33 cellular contexts compared by ENCODE assay signal in the genomic region with DNA sequence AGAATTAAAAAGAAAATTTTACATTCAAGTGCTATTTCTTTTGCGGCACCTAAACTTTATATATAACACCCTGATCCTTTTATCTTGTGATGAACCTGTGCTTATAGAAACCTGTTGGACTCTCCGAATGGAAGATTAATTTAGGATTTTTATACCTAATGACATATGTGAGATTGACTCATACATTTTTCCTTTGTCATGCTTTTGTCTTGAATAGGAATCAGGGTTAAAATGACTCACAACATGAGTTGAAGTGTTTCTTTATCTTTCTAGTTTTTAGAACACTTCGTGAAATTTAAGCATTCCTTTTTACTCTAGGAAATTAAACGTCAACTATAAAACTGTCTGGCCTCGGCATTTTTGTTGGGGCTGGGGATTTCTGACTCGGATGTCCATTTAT.
"Had no signal": no experiment of that assay in that cellular context is flagged by ENCODE, and none has a peak within 500 bp of the region (broad histone marks: within the 10 kb centered on the region; RNA-seq: fewer than 3 reads in every experiment).

No MANE protein-coding gene starts in this region.

- H3K4me3 ChIP-seq: PC-9, SJCRH30, SK-N-MC had no signal

- H3K27me3 Mint-ChIP-seq: activated CD4-positive, alpha-beta memory T cell treated with anti-CD3 and anti-CD28 coated beads, Interleukin-2, amount 10 ng/mL, durations not matched to agents 7 days and 5 days; activated CD8-positive, alpha-beta memory T cell treated with anti-CD3 and anti-CD28 coated beads, Interleukin-2, amount 10 ng/mL, durations not matched to agents 7 days and 5 days; activated naive CD8-positive, alpha-beta T cell treated with anti-CD3 and anti-CD28 coated beads for 36 hours had no signal

- H3K27me3 ChIP-seq: SJCRH30 had no signal

- H3K4me3 Mint-ChIP-seq: activated CD4-positive, alpha-beta memory T cell treated with anti-CD3 and anti-CD28 coated beads, Interleukin-2, amount 10 ng/mL, durations not matched to agents 7 days and 5 days; activated CD8-positive, alpha-beta memory T cell treated with anti-CD3 and anti-CD28 coated beads, Interleukin-2, amount 10 ng/mL, durations not matched to agents 7 days and 5 days; activated naive CD8-positive, alpha-beta T cell treated with anti-CD3 and anti-CD28 coated beads for 36 hours; brain had no signal

- H3K27ac ChIP-seq: PC-9, SJCRH30, SK-N-MC, WERI-Rb-1 had no signal

- H3K27ac Mint-ChIP-seq: activated CD4-positive, alpha-beta memory T cell treated with anti-CD3 and anti-CD28 coated beads, Interleukin-2, amount 10 ng/mL, durations not matched to agents 7 days and 5 days; activated CD8-positive, alpha-beta memory T cell treated with anti-CD3 and anti-CD28 coated beads, Interleukin-2, amount 10 ng/mL, durations not matched to agents 7 days and 5 days; activated naive CD8-positive, alpha-beta T cell treated with anti-CD3 and anti-CD28 coated beads for 36 hours; brain had no signal

- ATAC-seq: activated CD8-positive, alpha-beta memory T cell treated with anti-CD3 and anti-CD28 coated beads, Interleukin-2, amount 10 ng/mL, durations not matched to agents 7 days and 5 days had no signal

- H3K4me1 Mint-ChIP-seq: activated CD4-positive, alpha-beta memory T cell treated with anti-CD3 and anti-CD28 coated beads, Interleukin-2, amount 10 ng/mL, durations not matched to agents 7 days and 5 days; activated CD8-positive, alpha-beta memory T cell treated with anti-CD3 and anti-CD28 coated beads, Interleukin-2, amount 10 ng/mL, durations not matched to agents 7 days and 5 days; activated naive CD8-positive, alpha-beta T cell treated with anti-CD3 and anti-CD28 coated beads for 36 hours; brain had no signal

- H3K4me1 ChIP-seq: SJCRH30 had no signal

- H3K9me3 ChIP-seq: SJCRH30 had no signal

- DNase-seq: activated CD4-positive, alpha-beta memory T cell treated with anti-CD3 and anti-CD28 coated beads, Interleukin-2, amount 10 ng/mL, durations not matched to agents 7 days and 5 days; activated CD4-positive, alpha-beta T cell treated with anti-CD3 and anti-CD28 coated beads for 1 hour; activated CD4-positive, alpha-beta T cell treated with anti-CD3 and anti-CD28 coated beads for 48 hours; activated CD4-positive, CD25-positive, alpha-beta regulatory T cell; activated CD8-positive, alpha-beta memory T cell treated with anti-CD3 and anti-CD28 coated beads for 24 hours; activated CD8-positive, alpha-beta memory T cell treated with anti-CD3 and anti-CD28 coated beads, Interleukin-2, amount 10 ng/mL, durations not matched to agents 7 days and 5 days; activated CD8-positive, alpha-beta memory T cell treated with anti-CD3 and anti-CD28 coated beads, Interleukin-2, amount 50 U/mL, for 48 hours; activated effector memory CD4-positive, alpha-beta T cell treated with Interleukin-2 at 50 U/mL for 16 hours; activated naive CD4-positive, alpha-beta T cell; activated naive CD4-positive, alpha-beta T cell treated with anti-CD3 and anti-CD28 coated beads, Interleukin-2, amount 50 U/mL, for 16 hours; activated naive CD8-positive, alpha-beta T cell treated with anti-CD3 and anti-CD28 coated beads for 36 hours; activated T-cell treated with anti-CD3 and anti-CD28 coated beads, Interleukin-2, amount 50 U/mL, for 48 hours; amniotic stem cell; aorta; central memory CD4-positive, alpha-beta T cell; Kasumi-1; KG1; MM.1S; MV-4-11; NCI-H1092; NCI-H1436 treated with DMSO at 0.1 percent for 48 hours; NCI-H1694 treated with DMSO at 0.1 percent for 48 hours; NCI-H2029; NCI-H446 treated with DMSO at 0.1 percent for 48 hours; NCI-H524 treated with DMSO at 0.1 percent for 48 hours; PC-9; SHP77; SJCRH30; T1000; WERI-Rb-1 had no signal

- H3K36me3 Mint-ChIP-seq: activated CD8-positive, alpha-beta memory T cell treated with anti-CD3 and anti-CD28 coated beads, Interleukin-2, amount 10 ng/mL, durations not matched to agents 7 days and 5 days; activated naive CD8-positive, alpha-beta T cell treated with anti-CD3 and anti-CD28 coated beads for 36 hours; brain had no signal

- H3K36me3 ChIP-seq: SJCRH30, WERI-Rb-1 had no signal

- H3K9me3 Mint-ChIP-seq: brain had no signal

- FAIRE-seq: RCC 7860 had no signal
